19 cellular contexts compared by ENCODE assay signal in the genomic region with DNA sequence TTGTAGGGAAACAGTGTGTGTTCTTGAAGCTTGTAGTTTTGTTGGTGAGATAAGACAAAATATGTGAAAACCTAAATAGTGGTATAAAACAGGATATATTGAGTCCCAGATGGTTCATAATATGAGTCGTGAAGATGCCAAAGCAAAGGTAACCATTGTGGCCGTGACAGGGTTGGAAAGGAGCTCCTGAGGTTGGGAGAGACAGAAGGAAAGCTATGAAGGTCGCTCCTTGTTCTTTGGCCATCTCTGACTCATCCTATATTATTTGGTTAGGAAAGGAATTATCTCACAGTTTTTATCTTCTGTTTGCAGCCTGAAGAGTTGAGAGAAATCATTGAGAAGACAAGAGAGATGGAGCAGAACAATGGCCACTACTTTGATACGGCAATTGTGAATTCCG. TPM values are rescaled to one million over a fixed set of nuclear protein-coding genes. Genes with fewer than 3 reads are reported as not detected.
DNase-seq lines count a peak whose midpoint lies in the region; ATAC-seq, FAIRE-seq and TF ChIP-seq lines count a peak whose summit lies in the region.
"Had no signal": no experiment of that assay in that cellular context is flagged by ENCODE, and none has a peak within 500 bp of the region (broad histone marks: within the 10 kb centered on the region; RNA-seq: fewer than 3 reads in every experiment).

No MANE protein-coding gene starts in this region.

- H3K9ac ChIP-seq in astrocyte (ENCODE audit: low read length) (no peak overlapping the region), mesendoderm (ENCODE audit: low read length) (no peak overlapping the region)
- H3K9ac ChIP-seq: KMS-11 had no signal

- H3K27me3 ChIP-seq in astrocyte (ENCODE audit: insufficient read depth, low read length) (no peaks in the 10 kb centered on the region), mesendoderm (ENCODE audit: insufficient read depth, low read length, poor library complexity) (no peaks in the 10 kb centered on the region)

- no peak for ATAC-seq in activated T-cell treated with anti-CD3 and anti-CD28 coated beads, Interleukin-2, amount 50 U/mL, for 4 hours

- no CpG with 5 or more reads among the region's 5 CpGs for WGBS in mesendoderm (ENCODE audit: extremely low coverage, insufficient coverage, low lambda C conversion rate)

- H3K4me1 Mint-ChIP-seq in Calu3 (ENCODE audit: low read depth, unreplicated experiment) (peaks cover 8% of the 10 kb centered on the region), astrocyte (ENCODE audit: low read depth, unreplicated experiment) (peaks cover 16% of the 10 kb centered on the region), progenitor cell of endocrine pancreas (ENCODE audit: low read depth) (peaks cover 2% of the 10 kb centered on the region)
- no peaks in the 10 kb centered on the region for H3K4me1 Mint-ChIP-seq in activated T-cell treated with anti-CD3 and anti-CD28 coated beads, Interleukin-2, amount 50 U/mL, for 4 hours (ENCODE audit: low read depth)

- peaks cover 30% of the 10 kb centered on the region for H3K36me3 Mint-ChIP-seq in Calu3 (ENCODE audit: insufficient read depth, unreplicated experiment)
- peaks cover 10% of the 10 kb centered on the region for H3K36me3 Mint-ChIP-seq in astrocyte (ENCODE audit: low read depth, unreplicated experiment)
- peaks cover 38% of the 10 kb centered on the region for H3K36me3 Mint-ChIP-seq in activated T-cell treated with anti-CD3 and anti-CD28 coated beads, Interleukin-2, amount 50 U/mL, for 4 hours (ENCODE audit: insufficient read depth)
- H3K36me3 Mint-ChIP-seq in progenitor cell of endocrine pancreas (ENCODE audit: insufficient read depth), result peaks cover 35% of the 10 kb centered on the region

- DNase-seq in Calu3, result no peak
- peak; percentile 49 for DNase-seq in HT1080 (ENCODE audit: low read depth)
- peak; percentile 8 for DNase-seq in astrocyte (ENCODE audit: low read depth)
- peak; percentile 46 for DNase-seq in mesendoderm
- DNase-seq in activated T-cell treated with anti-CD3 and anti-CD28 coated beads, Interleukin-2, amount 50 U/mL, for 4 hours, result no peak
- no peak for DNase-seq in progenitor cell of endocrine pancreas (ENCODE audit: low spot score, unreplicated experiment)
- no peak for DNase-seq in hepatic stellate cell (ENCODE audit: low spot score)
- DNase-seq: ACHN; DMS79 treated with DMSO at 0.1 percent for 48 hours; MM.1S; NCI-H1105; NCI-H1694 treated with DMSO at 0.1 percent for 48 hours; NCI-H2107; NCI-H345; NK-92 treated with Interleukin-12 subunit alpha and Interleukin-12 subunit beta, amount 100 ng/mL, for 24 hours; SW 1271 had no signal

- H3K4me2 ChIP-seq in astrocyte (ENCODE audit: low read length) (peak overlapping the region; percentile 19), mesendoderm (ENCODE audit: low read length) (no peak overlapping the region)
- H3K4me2 ChIP-seq: KMS-11 had no signal

- no peak for FAIRE-seq in astrocyte (lab: Jason Lieb, UNC)
- FAIRE-seq: GM12892 had no signal

- no peak overlapping the region for H3K4ac ChIP-seq in mesendoderm (ENCODE audit: low read depth, low read length)

- H2BK120ac ChIP-seq in mesendoderm (ENCODE audit: low read depth, low read length), result no peak overlapping the region

- H3K27ac Mint-ChIP-seq in Calu3 (ENCODE audit: unreplicated experiment) (peak overlapping the region; percentile 31), astrocyte (ENCODE audit: unreplicated experiment) (peak overlapping the region; percentile 75), progenitor cell of endocrine pancreas (no peak overlapping the region)

- H3K27ac ChIP-seq in astrocyte (ENCODE audit: low read depth, low read length) (no peak overlapping the region), mesendoderm (ENCODE audit: low read depth, low read length) (no peak overlapping the region)
- H3K27ac ChIP-seq: KMS-11, RWPE1 had no signal

- no peaks in the 10 kb centered on the region for H3K79me1 ChIP-seq in mesendoderm (ENCODE audit: low read length)

- no peak overlapping the region for H3K23ac ChIP-seq in mesendoderm (ENCODE audit: low read length)

- H3K27me3 Mint-ChIP-seq in Calu3 (ENCODE audit: unreplicated experiment) (no peaks in the 10 kb centered on the region), astrocyte (ENCODE audit: low read depth, unreplicated experiment) (no peaks in the 10 kb centered on the region), progenitor cell of endocrine pancreas (no peaks in the 10 kb centered on the region)
- no peaks in the 10 kb centered on the region for H3K27me3 Mint-ChIP-seq in activated T-cell treated with anti-CD3 and anti-CD28 coated beads, Interleukin-2, amount 50 U/mL, for 4 hours (ENCODE audit: low read depth)

- no peak overlapping the region for H2AK5ac ChIP-seq in mesendoderm (ENCODE audit: low read length)

- H3K9me3 ChIP-seq in astrocyte (ENCODE audit: insufficient read depth, low read depth, low read length), result no peaks in the 10 kb centered on the region

- H3K4me1 ChIP-seq in astrocyte (ENCODE audit: insufficient read depth, low read length) (peaks cover 9% of the 10 kb centered on the region), mesendoderm (ENCODE audit: control insufficient read depth, low read depth, low read length) (no peaks in the 10 kb centered on the region)

- no peak overlapping the region for H2BK15ac ChIP-seq in mesendoderm (replicated peaks; ENCODE audit: low read depth)

- intact Hi-C loops in Calu3 (cut with micrococcal nuclease; ENCODE audit: unreplicated experiment), result no loop called here

- H3K56ac ChIP-seq in mesendoderm (ENCODE audit: low read length), result no peak overlapping the region

- peaks cover 7% of the 10 kb centered on the region for H4K20me1 ChIP-seq in astrocyte (ENCODE audit: insufficient read depth, low read length)

- no peak overlapping the region for H2BK5ac ChIP-seq in mesendoderm (ENCODE audit: low read length)

- H3K79me2 ChIP-seq in astrocyte (ENCODE audit: insufficient read depth, low read length), result no peaks in the 10 kb centered on the region
- H3K79me2 ChIP-seq in mesendoderm (ENCODE audit: control insufficient read depth, insufficient read depth, low read length), result no peaks in the 10 kb centered on the region

- CTCF ChIA-PET in Calu3 (lab: Charles Lee), result no interaction called here

- no peak overlapping the region for H4K5ac ChIP-seq in mesendoderm (ENCODE audit: low read length)

- no peak overlapping the region for H3K4me3 Mint-ChIP-seq in Calu3 (ENCODE audit: low read depth, unreplicated experiment)
- no peak overlapping the region for H3K4me3 Mint-ChIP-seq in astrocyte (ENCODE audit: unreplicated experiment)
- H3K4me3 Mint-ChIP-seq in activated T-cell treated with anti-CD3 and anti-CD28 coated beads, Interleukin-2, amount 50 U/mL, for 4 hours, result no peak overlapping the region
- H3K4me3 Mint-ChIP-seq in progenitor cell of endocrine pancreas (ENCODE audit: low read depth), result no peak overlapping the region

- no TSS peak for BruUV-seq in Calu3 (replicated peaks; lab: Mats Ljungman, UMichigan)

- H3K18ac ChIP-seq in mesendoderm (ENCODE audit: low read length), result no peak overlapping the region

- H3K36me3 ChIP-seq in astrocyte (ENCODE audit: insufficient read depth, low read length) (peaks cover 45% of the 10 kb centered on the region), mesendoderm (ENCODE audit: control insufficient read depth, insufficient read depth, low read length) (peaks cover 6% of the 10 kb centered on the region)

- H3K9me3 Mint-ChIP-seq in Calu3 (ENCODE audit: low read depth, unreplicated experiment), result no peaks in the 10 kb centered on the region
- no peaks in the 10 kb centered on the region for H3K9me3 Mint-ChIP-seq in astrocyte (ENCODE audit: unreplicated experiment)
- H3K9me3 Mint-ChIP-seq in activated T-cell treated with anti-CD3 and anti-CD28 coated beads, Interleukin-2, amount 50 U/mL, for 4 hours, result no peaks in the 10 kb centered on the region
- H3K9me3 Mint-ChIP-seq in progenitor cell of endocrine pancreas (ENCODE audit: low read depth), result peaks cover 4% of the 10 kb centered on the region

- no peak for TF ChIP-seq CTCF in Calu3 (IDR thresholded peaks at IDR 0.05; ENCODE audit: unreplicated experiment)
- no peak for TF ChIP-seq CTCF in astrocyte (IDR thresholded peaks at IDR 0.05; ENCODE audit: insufficient read depth, low read depth, low read length)
- TF ChIP-seq CTCF in progenitor cell of endocrine pancreas (IDR thresholded peaks at IDR 0.05; ENCODE audit: unreplicated experiment), result no peak

- no peak overlapping the region for H2AFZ ChIP-seq in astrocyte (ENCODE audit: low read depth, low read length)

- H4K8ac ChIP-seq in mesendoderm (ENCODE audit: low read depth, low read length), result no peak overlapping the region

- H3K4me3 ChIP-seq in astrocyte (ENCODE audit: insufficient read depth, low read depth, low read length) (no peak overlapping the region), mesendoderm (ENCODE audit: low read length) (no peak overlapping the region)

RNA-seq across cellular contexts. Expression of a gene that starts 27.1 kb away (rescaled TPM):
- total RNA-seq in Calu3 (2022), result 45.1 and 53.3 TPM in 2 replicates
- 112 and 122 TPM in 2 replicates for total RNA-seq in HT1080 (2014; rRNA removed; shearing (Covaris generic))
- polyA plus RNA-seq in HT1080 (2015; cell fraction: cytosol; rRNA removed), result 73.7 and 101 TPM in 2 replicates
- 47.8 and 58.7 TPM in 2 replicates for polyA plus RNA-seq in HT1080 (2015; cell fraction: nucleus; rRNA removed)
- total RNA-seq in astrocyte, result 96.3 and 105 TPM in 2 replicates
- polyA plus RNA-seq in mesendoderm (2013, experiment 1 of 2), result 47.6 TPM
- polyA plus RNA-seq in mesendoderm (2013, experiment 2 of 2), result 48.0 TPM
- 10 to 100 TPM; 22.7 to 30.9 (median 24.8) TPM for total RNA-seq in activated T-cell treated with anti-CD3 and anti-CD28 coated beads, Interleukin-2, amount 50 U/mL, for 4 hours
- 66.4 and 73.0 TPM in 2 replicates for total RNA-seq in progenitor cell of endocrine pancreas

RNA-seq across cellular contexts. Expression of a gene that starts 27.7 kb away (rescaled TPM):
- total RNA-seq in Calu3 (2022), result 148 and 161 TPM in 2 replicates
- 497 and 506 TPM in 2 replicates for total RNA-seq in HT1080 (2014; rRNA removed; shearing (Covaris generic))
- polyA plus RNA-seq in HT1080 (2015; cell fraction: cytosol; rRNA removed), result 248 and 253 TPM in 2 replicates
- polyA plus RNA-seq in HT1080 (2015; cell fraction: nucleus; rRNA removed), result 214 and 275 TPM in 2 replicates
- total RNA-seq in astrocyte, result 123 and 143 TPM in 2 replicates
- 99.3 TPM for polyA plus RNA-seq in mesendoderm (2013, experiment 1 of 2)
- polyA plus RNA-seq in mesendoderm (2013, experiment 2 of 2), result 98.4 TPM
- total RNA-seq in activated T-cell treated with anti-CD3 and anti-CD28 coated beads, Interleukin-2, amount 50 U/mL, for 4 hours, result 100 to 1,000 TPM; 377 to 401 (median 392) TPM
- 73.6 and 76.6 TPM in 2 replicates for total RNA-seq in progenitor cell of endocrine pancreas

Comparison
In these comparisons a context has a peak if more than half of its experiments do, and no peak if none do; other contexts are left out.
1. DNase-seq: peak in HT1080 (single experiment), astrocyte (single experiment) and mesendoderm (single experiment); none in Calu3 (single experiment), activated T-cell treated with anti-CD3 and anti-CD28 coated beads, Interleukin-2, amount 50 U/mL, for 4 hours (single experiment), progenitor cell of endocrine pancreas (single experiment) and hepatic stellate cell (single experiment).